Comparison of ENCODE assay signal across 20 cellular contexts in genomic region chr2:71882236-71882946, GRCh38.
DNase-seq lines count a peak whose midpoint lies in the region; ATAC-seq, FAIRE-seq and TF ChIP-seq lines count a peak whose summit lies in the region.
"Had no signal": no experiment of that assay in that cellular context is flagged by ENCODE, and none has a peak within 500 bp of the region (broad histone marks: within the 10 kb centered on the region; RNA-seq: fewer than 3 reads in every experiment).

No MANE protein-coding gene starts in this region.

- H3K27ac Mint-ChIP-seq in naive thymus-derived CD4-positive, alpha-beta T cell = no peak overlapping the region
- H3K27ac Mint-ChIP-seq: activated CD4-positive, alpha-beta T cell treated with anti-CD3 and anti-CD28 coated beads, Interleukin-2, amount 10 ng/mL, durations not matched to agents 24 days and 14 days; activated naive CD4-positive, alpha-beta T cell treated with anti-CD3 and anti-CD28 coated beads, Interleukin-2, amount 10 ng/mL, durations not matched to agents 7 days and 5 days; activated T-cell treated with anti-CD3 and anti-CD28 coated beads, Interleukin-2, amount 50 U/mL, for 72 hours; nephron progenitor cell; progenitor cell of endocrine pancreas; stimulated activated naive B cell treated with anti-CD40 and anti-IgM and Interleukin-4, amounts not matched to agents 10 μg/mL and 1 μg/mL and 100 μg/mL, for 72 hours had no signal

- CTCF ChIA-PET in K562 (lab: Yijun Ruan, JAX; ENCODE audit: low intra/inter-chr PET ratio) = no interaction called here
- CTCF ChIA-PET in naive thymus-derived CD4-positive, alpha-beta T cell (lab: Charles Lee) = no interaction called here

- no peak for TF ChIP-seq RAD21 in K562 (CRISPR knock-in tag; conservative IDR thresholded peaks at IDR 0.05 in 1 of 2, IDR thresholded peaks at IDR 0.05 in 1 of 2)

- in situ Hi-C loops in K562 (cut with MboI) = no loop called here

- intact Hi-C loops in right cardiac atrium (cut with DNase I) (no loop called here), Right ventricle myocardium superior (cut with DNase I) (no loop called here), K562 (cut with micrococcal nuclease) (no loop called here), spleen (cut with DNase I; ENCODE audit: low total_unique reads) (no loop called here)
- intact Hi-C loops in naive thymus-derived CD4-positive, alpha-beta T cell (cut with micrococcal nuclease) = no loop called here

- H3K27me3 ChIP-seq in right cardiac atrium (ENCODE audit: control insufficient read depth, insufficient read depth) (no peaks in the 10 kb centered on the region), K562 (ENCODE audit: control insufficient read depth in 2 of 2, insufficient read depth in 2 of 2, low read length in 2 of 2) (peaks cover 0 to 14% of the 10 kb centered on the region in 2 experiments; a peak in 1 of 5 replicates), spleen (replicated peaks in 1 of 7) (no peaks in the 10 kb centered on the region)
- H3K27me3 ChIP-seq in naive thymus-derived CD4-positive, alpha-beta T cell (ENCODE audit: control insufficient read depth in 2 of 2, insufficient read depth in 2 of 2, low read length in 2 of 2) = no peaks in the 10 kb centered on the region
- H3K27me3 ChIP-seq: dorsolateral prefrontal cortex, Peyer's patch had no signal

- H3K4me3 ChIP-seq in right cardiac atrium (ENCODE audit: low read length) (no peak overlapping the region), K562 (no peak overlapping the region), spleen (no peak overlapping the region)
- no peak overlapping the region for H3K4me3 ChIP-seq in naive thymus-derived CD4-positive, alpha-beta T cell (ENCODE audit: low read length)
- H3K4me3 ChIP-seq: Peyer's patch had no signal

- H3K27me3 Mint-ChIP-seq in naive thymus-derived CD4-positive, alpha-beta T cell = peaks cover 0 to 32% (median 4%) of the 10 kb centered on the region in 5 donors
- H3K27me3 Mint-ChIP-seq: activated CD4-positive, alpha-beta T cell treated with anti-CD3 and anti-CD28 coated beads, Interleukin-2, amount 10 ng/mL, durations not matched to agents 24 days and 14 days; stimulated activated naive B cell treated with anti-CD40 and anti-IgM and Interleukin-4, amounts not matched to agents 10 μg/mL and 1 μg/mL and 100 μg/mL, for 72 hours had no signal

- TF ChIP-seq CTCF in K562 (IDR thresholded peaks at IDR 0.05 in 2 of 3, conservative IDR thresholded peaks at IDR 0.05 in 1 of 3; ENCODE audit: insufficient read depth in 2 of 3, low read depth in 1 of 3, low read length in 3 of 3) (no peak), spleen (IDR thresholded peaks at IDR 0.05 in 8 of 11, conservative IDR thresholded peaks at IDR 0.05 in 3 of 11) (no peak)

- no peak overlapping the region for H3K4me3 Mint-ChIP-seq in naive thymus-derived CD4-positive, alpha-beta T cell
- H3K4me3 Mint-ChIP-seq: activated CD4-positive, alpha-beta T cell treated with anti-CD3 and anti-CD28 coated beads, Interleukin-2, amount 10 ng/mL, durations not matched to agents 24 days and 14 days; activated naive CD4-positive, alpha-beta T cell treated with anti-CD3 and anti-CD28 coated beads, Interleukin-2, amount 10 ng/mL, durations not matched to agents 7 days and 5 days; activated T-cell treated with anti-CD3 and anti-CD28 coated beads, Interleukin-2, amount 50 U/mL, for 72 hours; central memory CD8-positive, alpha-beta T cell; nephron progenitor cell; stimulated activated naive B cell treated with anti-CD40 and anti-IgM and Interleukin-4, amounts not matched to agents 10 μg/mL and 1 μg/mL and 100 μg/mL, for 72 hours had no signal

- peaks cover 0 to 6% (median 0%) of the 10 kb centered on the region in 7 donors for H3K4me1 Mint-ChIP-seq in naive thymus-derived CD4-positive, alpha-beta T cell
- H3K4me1 Mint-ChIP-seq: activated CD4-positive, alpha-beta T cell treated with anti-CD3 and anti-CD28 coated beads, Interleukin-2, amount 10 ng/mL, durations not matched to agents 24 days and 14 days; activated naive CD4-positive, alpha-beta T cell treated with anti-CD3 and anti-CD28 coated beads, Interleukin-2, amount 10 ng/mL, durations not matched to agents 7 days and 5 days; central memory CD8-positive, alpha-beta T cell; stimulated activated naive B cell treated with anti-CD40 and anti-IgM and Interleukin-4, amounts not matched to agents 10 μg/mL and 1 μg/mL and 100 μg/mL, for 72 hours had no signal

- BruUV-seq in K562 (replicated peaks; lab: Mats Ljungman, UMichigan) = no TSS peak

- ATAC-seq in right cardiac atrium (no peak), Right ventricle myocardium superior (ENCODE audit: poor library complexity) (no peak), K562 (no peak), HG02852 (IDR thresholded peaks at IDR 0.05; ENCODE audit: unreplicated experiment) (no peak)
- peak; percentile 14 for ATAC-seq in naive thymus-derived CD4-positive, alpha-beta T cell
- ATAC-seq: activated T-cell treated with anti-CD3 and anti-CD28 coated beads, Interleukin-2, amount 50 U/mL, for 72 hours; stimulated activated naive B cell treated with anti-CD40 and anti-IgM and Interleukin-4, amounts not matched to agents 10 μg/mL and 1 μg/mL and 100 μg/mL, for 72 hours had no signal

- H3K9me3 Mint-ChIP-seq in naive thymus-derived CD4-positive, alpha-beta T cell = peaks cover 0 to 7% (median 0%) of the 10 kb centered on the region in 11 donors
- H3K9me3 Mint-ChIP-seq: activated CD4-positive, alpha-beta T cell treated with anti-CD3 and anti-CD28 coated beads, Interleukin-2, amount 10 ng/mL, durations not matched to agents 24 days and 14 days; activated naive CD4-positive, alpha-beta T cell treated with anti-CD3 and anti-CD28 coated beads, Interleukin-2, amount 10 ng/mL, durations not matched to agents 7 days and 5 days; central memory CD8-positive, alpha-beta T cell had no signal

- WGBS in right cardiac atrium = 77% methylated on average over 8 of the region's 8 CpGs
- 18% methylated on average over 8 of the region's 8 CpGs for WGBS in K562 (ENCODE audit: insufficient coverage, low coverage, missing lambda C conversion rate)
- 50 to 78% (median 63%) methylated on average over 8 of the region's 8 CpGs for WGBS in spleen, 5 donors

- H2AFZ ChIP-seq in K562 (ENCODE audit: low read depth, low read length) = no peak overlapping the region

- no peak for TF ChIP-seq POLR2A in K562 (conservative IDR thresholded peaks at IDR 0.05)
- TF ChIP-seq POLR2A in spleen (IDR thresholded peaks at IDR 0.05) = no peak

- DNase-seq in right cardiac atrium = no peak
- no peak for DNase-seq in Right ventricle myocardium superior
- no peak for DNase-seq in K562 (ENCODE audit: extremely low read depth in 1 of 4, low spot score in 3 of 4)
- DNase-seq in naive thymus-derived CD4-positive, alpha-beta T cell = peak in 1 of 9 donors; percentile 3
- DNase-seq in spleen = no peak
- DNase-seq in pons (ENCODE audit: low spot score) = no peak
- DNase-seq in germinal center (ENCODE audit: low spot score) = no peak
- DNase-seq: activated CD4-positive, alpha-beta T cell treated with anti-CD3 and anti-CD28 coated beads, Interleukin-2, amount 10 ng/mL, durations not matched to agents 24 days and 14 days; activated naive CD4-positive, alpha-beta T cell treated with anti-CD3 and anti-CD28 coated beads, Interleukin-2, amount 10 ng/mL, durations not matched to agents 7 days and 5 days; activated T-cell treated with anti-CD3 and anti-CD28 coated beads, Interleukin-2, amount 50 U/mL, for 72 hours; GDM1; NCI-H1436 treated with DMSO at 0.1 percent for 48 hours; stimulated activated CD4-positive, alpha-beta T cell treated with anti-CD3 and anti-CD28 coated beads, Interleukin-4, amount 100 ng/mL, for 24 hours; stimulated activated naive B cell treated with anti-CD40 and anti-IgM and Interleukin-4, amounts not matched to agents 10 μg/mL and 1 μg/mL and 100 μg/mL, for 72 hours had no signal

- H3K36me3 ChIP-seq in K562 (ENCODE audit: control insufficient read depth, insufficient read depth, low read length) (no peaks in the 10 kb centered on the region), spleen (no peaks in the 10 kb centered on the region)
- no peaks in the 10 kb centered on the region for H3K36me3 ChIP-seq in naive thymus-derived CD4-positive, alpha-beta T cell (ENCODE audit: control insufficient read depth in 2 of 3, insufficient read depth in 3 of 3, low read length in 3 of 3)
- H3K36me3 ChIP-seq: Peyer's patch had no signal

- peak overlapping the region in 1 of 2 experiments; percentile 4; a peak in 1 of 4 replicates for H3K9ac ChIP-seq in K562 (ENCODE audit: insufficient read depth in 1 of 2, low read depth in 2 of 2, low read length in 2 of 2)

- H3K9me1 ChIP-seq in K562 (ENCODE audit: control insufficient read depth, insufficient read depth, low read length) = peaks cover 7% of the 10 kb centered on the region

- H3K27ac ChIP-seq in right cardiac atrium (ENCODE audit: low read length) (peak overlapping the region; percentile 5), K562 (ENCODE audit: extremely low read depth, low read depth, low read length) (no peak overlapping the region), spleen (peak overlapping the region in 6 of 8 donors; percentile 27 to 70 (median 51))
- no peak overlapping the region for H3K27ac ChIP-seq in naive thymus-derived CD4-positive, alpha-beta T cell (ENCODE audit: low read depth, low read length)
- H3K27ac ChIP-seq: Peyer's patch had no signal

- FAIRE-seq in K562 (lab: Jason Lieb, UNC) = no peak

- POLR2A ChIA-PET in K562 (lab: Yijun Ruan, JAX) = no interaction called here
- POLR2A ChIA-PET in naive thymus-derived CD4-positive, alpha-beta T cell (lab: Charles Lee) = no interaction called here

- H3K4me1 ChIP-seq in right cardiac atrium (ENCODE audit: control insufficient read depth, insufficient read depth, low read length) (peaks cover 26% of the 10 kb centered on the region), K562 (replicated peaks in 1 of 2; ENCODE audit: control insufficient read depth in 2 of 2, insufficient read depth in 2 of 2, low read length in 2 of 2) (peaks cover 18 to 35% of the 10 kb centered on the region in 2 experiments), spleen (peaks cover 15 to 51% (median 35%) of the 10 kb centered on the region in 6 donors)
- H3K4me1 ChIP-seq in naive thymus-derived CD4-positive, alpha-beta T cell (ENCODE audit: control insufficient read depth in 2 of 2, insufficient read depth in 2 of 2, low read length in 2 of 2) = no peaks in the 10 kb centered on the region
- H3K4me1 ChIP-seq: Peyer's patch had no signal

- H3K9me3 ChIP-seq in right cardiac atrium (ENCODE audit: control insufficient read depth, low read length) (no peaks in the 10 kb centered on the region), K562 (replicated peaks; ENCODE audit: control insufficient read depth, insufficient read depth, low read depth, low read length) (no peaks in the 10 kb centered on the region; the same call in 1 of the 2 replicates), spleen (peaks cover 0 to 20% (median 3%) of the 10 kb centered on the region in 8 donors)
- no peaks in the 10 kb centered on the region for H3K9me3 ChIP-seq in naive thymus-derived CD4-positive, alpha-beta T cell (ENCODE audit: control insufficient read depth in 2 of 3, low read length in 3 of 3)
- H3K9me3 ChIP-seq: Peyer's patch had no signal

- H4K20me1 ChIP-seq in K562 (replicated peaks; ENCODE audit: control insufficient read depth, insufficient read depth, low read length) = no peaks in the 10 kb centered on the region

- no peak for TF ChIP-seq EP300 in K562 (IDR thresholded peaks at IDR 0.05; ENCODE audit: low read length)

- no peaks in the 10 kb centered on the region for H3K36me3 Mint-ChIP-seq in naive thymus-derived CD4-positive, alpha-beta T cell
- H3K36me3 Mint-ChIP-seq: activated naive CD4-positive, alpha-beta T cell treated with anti-CD3 and anti-CD28 coated beads, Interleukin-2, amount 10 ng/mL, durations not matched to agents 7 days and 5 days; stimulated activated naive B cell treated with anti-CD40 and anti-IgM and Interleukin-4, amounts not matched to agents 10 μg/mL and 1 μg/mL and 100 μg/mL, for 72 hours had no signal

- peak overlapping the region; percentile 68 for H3K4me2 ChIP-seq in K562 (ENCODE audit: insufficient read depth, low read length)

- no peaks in the 10 kb centered on the region for H3K79me2 ChIP-seq in K562 (ENCODE audit: control insufficient read depth, insufficient read depth, low read length)

Comparison
In these comparisons a context has a peak if more than half of its experiments do, and no peak if none do; other contexts are left out.
1. H3K27ac ChIP-seq: peak in right cardiac atrium (single experiment) and spleen (6 of 8); none in K562 (single experiment) and naive thymus-derived CD4-positive, alpha-beta T cell (single experiment).